ENCODE assay signal across 19 cellular contexts in the genomic region with DNA sequence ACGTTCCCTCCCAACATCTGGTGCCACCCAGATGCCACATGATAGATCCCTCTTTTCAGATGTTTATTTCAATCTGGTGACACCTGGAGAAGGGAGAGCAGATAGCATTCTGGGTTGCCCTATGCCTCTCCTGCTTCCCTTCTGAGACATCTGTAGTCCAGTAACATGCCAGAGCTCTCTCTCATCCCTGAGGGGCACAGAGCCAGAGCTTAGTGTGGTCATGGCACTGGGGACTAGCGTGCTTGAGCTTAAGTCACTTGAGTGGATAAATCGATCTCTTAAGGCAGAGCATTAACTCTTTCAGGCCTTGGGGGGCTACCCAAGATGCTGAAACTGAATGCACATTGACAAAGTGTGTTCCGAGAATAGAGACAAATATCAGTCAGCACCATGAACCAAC. TPM values are rescaled to one million over a fixed set of nuclear protein-coding genes. Genes with fewer than 3 reads are reported as not detected.
DNase-seq lines count a peak whose midpoint lies in the region; ATAC-seq and TF ChIP-seq lines count a peak whose summit lies in the region.
"Had no signal": no experiment of that assay in that cellular context is flagged by ENCODE, and none has a peak within 500 bp of the region (broad histone marks: within the 10 kb centered on the region; RNA-seq: fewer than 3 reads in every experiment).

No MANE protein-coding gene starts in this region.

- H3K4me3 ChIP-seq in AG10803 (ENCODE audit: low read length): no peak overlapping the region

- peaks cover 3% of the 10 kb centered on the region for H3K9me3 Mint-ChIP-seq in glutamatergic neuron (ENCODE audit: unreplicated experiment)

- TF ChIP-seq CTCF in AG10803 (conservative IDR thresholded peaks at IDR 0.05; ENCODE audit: low read length): no peak
- TF ChIP-seq CTCF in glutamatergic neuron (IDR thresholded peaks at IDR 0.05; ENCODE audit: partially characterized antibody, unreplicated experiment): no peak

- H3K27me3 Mint-ChIP-seq in glutamatergic neuron (ENCODE audit: unreplicated experiment): peaks cover 4% of the 10 kb centered on the region

- no peak overlapping the region for H3K27ac Mint-ChIP-seq in glutamatergic neuron (ENCODE audit: unreplicated experiment)

- DNase-seq in AG10803 (ENCODE audit: low read depth): peak; percentile 78
- peak; percentile 51 for DNase-seq in EH (ENCODE audit: low read depth)
- peak; percentile 19 for DNase-seq in ecto neural progenitor cell (ENCODE audit: low spot score)
- DNase-seq in myocyte (ENCODE audit: low read depth): peak; percentile 41
- no peak for DNase-seq in glutamatergic neuron
- DNase-seq in NCI-H345 (lab: John Stamatoyannopoulos, UW): no peak
- DNase-seq: AML-193, DND-41, GOT3, KG1, NCI-H1105 treated with DMSO at 0.1 percent for 48 hours, NCI-H1694, NCI-H2081 treated with DMSO at 0.1 percent for 48 hours, NCI-H2227 treated with DMSO at 0.1 percent for 48 hours, NCI-H526, PC-3 had no signal

- H3K36me3 Mint-ChIP-seq in glutamatergic neuron (ENCODE audit: unreplicated experiment): no peaks in the 10 kb centered on the region

- no peak for ATAC-seq in GM19035 (IDR thresholded peaks at IDR 0.05; ENCODE audit: unreplicated experiment)
- ATAC-seq: HepG2, PC-3 had no signal

- peaks cover 2% of the 10 kb centered on the region for H3K4me1 Mint-ChIP-seq in glutamatergic neuron (ENCODE audit: low read depth, unreplicated experiment)

- H3K4me3 Mint-ChIP-seq in glutamatergic neuron (ENCODE audit: unreplicated experiment): no peak overlapping the region

RNA-seq across cellular contexts. Expression of gene WNT2, which starts 47.9 kb away (rescaled TPM):
- total RNA-seq in myocyte: not detected in 2 replicates
- polyA plus RNA-seq in myocyte (2012): not detected
- total RNA-seq in glutamatergic neuron (ENCODE audit: unreplicated experiment): not detected
- total RNA-seq: A673, HepG2, PC-3 had no signal
- polyA plus RNA-seq: HepG2 had no signal

Comparison
In these comparisons a context has a peak if more than half of its experiments do, and no peak if none do; other contexts are left out.
1. DNase-seq: peak in AG10803 (single experiment), EH (single experiment), ecto neural progenitor cell (single experiment) and myocyte (single experiment); none in glutamatergic neuron (single experiment) and NCI-H345 (single experiment).